20 cellular contexts compared by ENCODE assay signal in genomic region chr9:107351382-107352045, GRCh38.
DNase-seq lines count a peak whose midpoint lies in the region; ATAC-seq, FAIRE-seq and TF ChIP-seq lines count a peak whose summit lies in the region.
"Had no signal": no experiment of that assay in that cellular context is flagged by ENCODE, and none has a peak within 500 bp of the region (broad histone marks: within the 10 kb centered on the region; RNA-seq: fewer than 3 reads in every experiment).

No MANE protein-coding gene starts in this region.

- H3K36me3 ChIP-seq in H1 (ENCODE audit: control insufficient read depth in 2 of 4, insufficient read depth in 4 of 4, low read length in 3 of 4) (no peaks in the 10 kb centered on the region), gastroesophageal sphincter (no peaks in the 10 kb centered on the region), osteoblast (ENCODE audit: insufficient read depth, low read length) (no peaks in the 10 kb centered on the region)
- H3K36me3 ChIP-seq: neural progenitor cell, transverse colon had no signal

- H3K9ac ChIP-seq in H1 (replicated peaks in 1 of 4; ENCODE audit: extremely low read depth in 1 of 4, low read depth in 3 of 4, low read length in 3 of 4): no peak overlapping the region
- H3K9ac ChIP-seq: neural progenitor cell had no signal

- H2AK5ac ChIP-seq in H1 (ENCODE audit: low read depth, low read length): no peak overlapping the region

- no peak overlapping the region for H2BK12ac ChIP-seq in H1 (ENCODE audit: low read depth, low read length)

- no peaks in the 10 kb centered on the region for H3K23me2 ChIP-seq in H1 (ENCODE audit: low read depth, low read length)

- no peak overlapping the region for H2BK5ac ChIP-seq in H1 (ENCODE audit: low read depth, low read length)

- CTCF ChIA-PET in H1 (lab: Charles Lee; ENCODE audit: partially characterized antibody): interaction anchor here (0.6 to 2.8 kb wide), 6 partner anchors 9 to 1420 kb away, joined by 3 to 13 read pairs (median 4); no protein-coding TSS in a partner anchor

- H3K9me3 ChIP-seq in H1 (ENCODE audit: insufficient read depth in 2 of 2, low read depth in 1 of 2, low read length in 1 of 2): no peaks in the 10 kb centered on the region
- H3K9me3 ChIP-seq in gastroesophageal sphincter: peaks cover 0 to 26% (median 0%) of the 10 kb centered on the region in 3 donors
- H3K9me3 ChIP-seq in osteoblast (ENCODE audit: low read depth, low read length): no peaks in the 10 kb centered on the region
- H3K9me3 ChIP-seq: transverse colon had no signal

- H3K79me2 ChIP-seq in H1 (ENCODE audit: control insufficient read depth in 1 of 2, insufficient read depth in 2 of 2, low read length in 2 of 2) (no peaks in the 10 kb centered on the region), osteoblast (ENCODE audit: insufficient read depth, low read length) (no peaks in the 10 kb centered on the region)

- H3K23ac ChIP-seq in H1 (ENCODE audit: insufficient read length): no peak overlapping the region

- TF ChIP-seq RAD21 in H1 (IDR thresholded peaks at IDR 0.05 in 1 of 2, conservative IDR thresholded peaks at IDR 0.05 in 1 of 2; ENCODE audit: low read depth in 2 of 2, low read length in 2 of 2): no peak

- WGBS in H1 (ENCODE audit: extremely low coverage in 1 of 2, insufficient coverage in 1 of 2, insufficient read length in 1 of 2, insufficient replicate concordance in 2 of 2, low coverage in 1 of 2, low lambda C conversion rate in 2 of 2, missing lambda C conversion rate in 1 of 2), 2 experiments: 91% methylated on average over 6 of the region's 6 CpGs; no CpG with 5 or more reads in 1 of the 2 experiments
- 97% methylated on average over 5 of the region's 6 CpGs; no CpG with 5 or more reads in 1 of the 2 donors for WGBS in gastroesophageal sphincter (ENCODE audit: low coverage in 1 of 2), 2 donors

- H3K27me3 ChIP-seq in H1 (replicated peaks in 1 of 4; ENCODE audit: control insufficient read depth in 3 of 4, extremely low read depth in 1 of 4, insufficient read depth in 3 of 4, low read length in 3 of 4): 0 out of 7 replicates have a peak, but pooled peaks cover 0 to 2% (median 0%) of the 10 kb centered on the region in 4 experiments
- H3K27me3 ChIP-seq in gastroesophageal sphincter: no peaks in the 10 kb centered on the region
- H3K27me3 ChIP-seq in osteoblast (ENCODE audit: insufficient read depth, low read length): peaks cover 3% of the 10 kb centered on the region
- H3K27me3 ChIP-seq: neural progenitor cell, transverse colon had no signal

- H3K4ac ChIP-seq in H1 (replicated peaks; ENCODE audit: insufficient read length, low read depth, low read length): no peak overlapping the region

- no peak overlapping the region for H2BK15ac ChIP-seq in H1 (ENCODE audit: low read length)

- no peak overlapping the region for H2BK120ac ChIP-seq in H1 (replicated peaks; ENCODE audit: low read depth, low read length)

- no peaks in the 10 kb centered on the region for H4K20me1 ChIP-seq in H1 (replicated peaks in 1 of 2; ENCODE audit: control insufficient read depth in 1 of 2, insufficient read depth in 2 of 2, low read length in 2 of 2)
- H4K20me1 ChIP-seq in osteoblast (ENCODE audit: insufficient read depth, low read length): peaks cover 2% of the 10 kb centered on the region

- TF ChIP-seq CTCF in C4-2B (conservative IDR thresholded peaks at IDR 0.05) (no peak), H1 (IDR thresholded peaks at IDR 0.05; ENCODE audit: control extremely low read depth in 1 of 3, insufficient read depth in 1 of 3, low read depth in 1 of 3, low read length in 3 of 3) (no peak), gastroesophageal sphincter (IDR thresholded peaks at IDR 0.05) (no peak), osteoblast (IDR thresholded peaks at IDR 0.05; ENCODE audit: extremely low read depth, low read depth, low read length) (no peak)

- no peak overlapping the region for H3K18ac ChIP-seq in H1 (ENCODE audit: extremely low read depth, low read length)

- ATAC-seq in gastroesophageal sphincter (no peak), HG02571 (IDR thresholded peaks at IDR 0.05; ENCODE audit: unreplicated experiment) (no peak)
- ATAC-seq: T-helper 17 cell had no signal

- H2BK20ac ChIP-seq in H1 (ENCODE audit: low read length): no peak overlapping the region

- H4K5ac ChIP-seq in H1 (ENCODE audit: insufficient read length, low read depth, low read length): no peak overlapping the region

- POLR2A ChIA-PET in H1 (lab: Charles Lee; ENCODE audit: partially characterized antibody): no interaction called here

- TF ChIP-seq EP300 in H1 (IDR thresholded peaks at IDR 0.05; ENCODE audit: borderline replicate concordance in 1 of 2, low read depth in 2 of 2, low read length in 2 of 2) (no peak), gastroesophageal sphincter (IDR thresholded peaks at IDR 0.05) (no peak)

- H3K56ac ChIP-seq in H1 (replicated peaks; ENCODE audit: insufficient read length, low read depth, low read length): no peak overlapping the region

- H3K4me2 ChIP-seq in H1 (ENCODE audit: insufficient read depth in 1 of 2, low read depth in 2 of 2, low read length in 2 of 2): no peak overlapping the region
- no peak overlapping the region for H3K4me2 ChIP-seq in osteoblast (ENCODE audit: insufficient read depth, low read length)
- H3K4me2 ChIP-seq: neural progenitor cell had no signal

- DNase-seq in HT1080 (ENCODE audit: low read depth) (peak; percentile 18), H1 (ENCODE audit: low read depth in 1 of 2, low spot score in 2 of 2) (no peak), kidney tubule cell (ENCODE audit: low spot score) (peak; percentile 84), osteoblast (ENCODE audit: insufficient read length, low spot score, missing footprints) (no peak)
- no peak for DNase-seq in stimulated activated CD8-positive, alpha-beta memory T cell treated with anti-CD3 and anti-CD28 coated beads, Interleukin-4, amount 100 ng/mL, for 48 hours
- DNase-seq: activated B cell treated with CpG ODN at 0.5 μM for 24 hours; activated gamma-delta T cell; amniotic stem cell; caudate nucleus; H7; left cardiac atrium; NCI-H2029; SHP77 treated with DMSO at 0.1 percent for 48 hours; stimulated activated naive CD4-positive, alpha-beta T cell; T-helper 17 cell; transverse colon had no signal

- no peak overlapping the region for H4K91ac ChIP-seq in H1 (replicated peaks; ENCODE audit: insufficient read length, low read length)

- H3K14ac ChIP-seq in H1 (ENCODE audit: insufficient read length): no peak overlapping the region

- no peak overlapping the region for H4K8ac ChIP-seq in H1 (ENCODE audit: extremely low read depth, insufficient read depth, low read length)

- H3K4me1 ChIP-seq in H1 (replicated peaks in 1 of 4; ENCODE audit: control insufficient read depth in 3 of 4, insufficient read depth in 4 of 4, low read length in 3 of 4) (peaks cover 0 to 5% (median 0%) of the 10 kb centered on the region in 4 experiments; a peak in 2 of 7 replicates), gastroesophageal sphincter (no peaks in the 10 kb centered on the region), osteoblast (ENCODE audit: insufficient read depth, low read length) (no peaks in the 10 kb centered on the region)
- H3K4me1 ChIP-seq: neural progenitor cell, transverse colon had no signal

- no peak overlapping the region for H3K4me3 ChIP-seq in H1 (ENCODE audit: extremely low read depth in 1 of 4, insufficient read depth in 2 of 4, low read depth in 3 of 4, low read length in 4 of 4)
- no peak overlapping the region for H3K4me3 ChIP-seq in gastroesophageal sphincter
- H3K4me3 ChIP-seq in osteoblast (ENCODE audit: insufficient read depth, low read length): no peak overlapping the region
- H3K4me3 ChIP-seq: neural progenitor cell, transverse colon had no signal

- no peaks in the 10 kb centered on the region for H3K79me1 ChIP-seq in H1 (ENCODE audit: low read depth, low read length)

- no peak for FAIRE-seq in H1 (lab: Jason Lieb, UNC)

- TF ChIP-seq POLR2A in H1 (IDR thresholded peaks at IDR 0.05; ENCODE audit: control extremely low read depth in 1 of 2, low read depth in 2 of 2, low read length in 2 of 2): no peak
- TF ChIP-seq POLR2A in gastroesophageal sphincter (IDR thresholded peaks at IDR 0.05): no peak

- H3K27ac ChIP-seq in C4-2B (peak overlapping the region; percentile 42), H1 (ENCODE audit: low read depth, low read length) (no peak overlapping the region), gastroesophageal sphincter (no peak overlapping the region), osteoblast (ENCODE audit: low read depth, low read length) (no peak overlapping the region)
- H3K27ac ChIP-seq: neural progenitor cell, transverse colon had no signal

- H2AFZ ChIP-seq in H1 (ENCODE audit: low read length) (no peak overlapping the region), osteoblast (ENCODE audit: low read length) (no peak overlapping the region)
- H2AFZ ChIP-seq: neural progenitor cell had no signal

TF ChIP-seq in H1, 55 proteins besides CTCF, POLR2A, EP300 and RAD21:
- TF ChIP-seq FOSL1 (IDR thresholded peaks at IDR 0.05; ENCODE audit: insufficient read depth, low read depth, low read length) (no peak), USF2 (IDR thresholded peaks at IDR 0.05; ENCODE audit: low read length) (no peak), BACH1 (IDR thresholded peaks at IDR 0.05; ENCODE audit: low read length) (peak; percentile 28; the same call in 1 of the 2 replicates)

Comparison
In these comparisons a context has a peak if more than half of its experiments do, and no peak if none do; other contexts are left out.
1. DNase-seq: peak in HT1080 (single experiment) and kidney tubule cell (single experiment); none in H1 (0 of 2), stimulated activated CD8-positive, alpha-beta memory T cell treated with anti-CD3 and anti-CD28 coated beads, Interleukin-4, amount 100 ng/mL, for 48 hours (single experiment) and osteoblast (single experiment).